16 cellular contexts compared by ENCODE assay signal in genomic region chr6:93210908-93211307, GRCh38.
A peak's percentile ranks its signal among the peaks of the same experiment; 100 is the strongest.
DNase-seq lines count a peak whose midpoint lies in the region; ATAC-seq, FAIRE-seq and TF ChIP-seq lines count a peak whose summit lies in the region.
"Had no signal": no experiment of that assay in that cellular context is flagged by ENCODE, and none has a peak within 500 bp of the region (broad histone marks: within the 10 kb centered on the region; RNA-seq: fewer than 3 reads in every experiment).

No MANE protein-coding gene starts in this region.

- no peak for TF ChIP-seq EP300 in gastroesophageal sphincter (IDR thresholded peaks at IDR 0.05)

- no peak for FAIRE-seq in RCC 7860 (lab: Jason Lieb, UNC)
- FAIRE-seq: G401.6, GM12892 had no signal

- TF ChIP-seq POLR2A in gastroesophageal sphincter (IDR thresholded peaks at IDR 0.05), result no peak

- H2AFZ ChIP-seq in neural progenitor cell (replicated peaks), result peak overlapping the region; percentile 73

- H3K9me3 ChIP-seq in gastroesophageal sphincter (no peaks in the 10 kb centered on the region), neural progenitor cell (ENCODE audit: low read depth) (no peaks in the 10 kb centered on the region)
- H3K9me3 ChIP-seq: Caco-2, HAP-1 had no signal

- H3K4me2 ChIP-seq in neural progenitor cell, result no peak overlapping the region

- ATAC-seq in WTC11 (peak; percentile 74), gastroesophageal sphincter (peak; percentile 75)
- no peak for ATAC-seq in naive thymus-derived CD8-positive, alpha-beta T cell
- ATAC-seq: CD8-positive, alpha-beta T cell had no signal

- DNase-seq in WTC11 (ENCODE audit: low spot score), result no peak
- peak; percentile 30 for DNase-seq in neural progenitor cell (ENCODE audit: low spot score)
- DNase-seq in RCC 7860 (ENCODE audit: low spot score), result no peak
- no peak for DNase-seq in coronary artery (ENCODE audit: low spot score)
- DNase-seq in naive thymus-derived CD8-positive, alpha-beta T cell, result no peak
- DNase-seq: C1 segment of cervical spinal cord; Caco-2; CD4-positive, CD25-positive, alpha-beta regulatory T cell; CD8-positive, alpha-beta T cell; DMS153; DND-41; HFFc6 had no signal

- no peaks in the 10 kb centered on the region for H3K27me3 Mint-ChIP-seq in WTC11 (ENCODE audit: low read depth)
- peaks cover 3% of the 10 kb centered on the region for H3K27me3 Mint-ChIP-seq in neural progenitor cell (ENCODE audit: insufficient read depth, low read depth)
- no peaks in the 10 kb centered on the region for H3K27me3 Mint-ChIP-seq in naive thymus-derived CD8-positive, alpha-beta T cell
- H3K27me3 Mint-ChIP-seq: CD4-positive, CD25-positive, alpha-beta regulatory T cell had no signal

- CTCF ChIA-PET in WTC11 (lab: Charles Lee), result no interaction called here

- TF ChIP-seq CTCF in WTC11 (IDR thresholded peaks at IDR 0.05) (no peak), gastroesophageal sphincter (IDR thresholded peaks at IDR 0.05) (no peak), neural progenitor cell (IDR thresholded peaks at IDR 0.05) (no peak), coronary artery (IDR thresholded peaks at IDR 0.05) (no peak)

- H3K27ac Mint-ChIP-seq in WTC11, result no peak overlapping the region
- H3K27ac Mint-ChIP-seq in neural progenitor cell, result no peak overlapping the region
- H3K27ac Mint-ChIP-seq in naive thymus-derived CD8-positive, alpha-beta T cell, result no peak overlapping the region
- H3K27ac Mint-ChIP-seq: CD4-positive, CD25-positive, alpha-beta regulatory T cell; CD8-positive, alpha-beta T cell; HFFc6 had no signal

- H3K4me3 ChIP-seq in gastroesophageal sphincter (no peak overlapping the region), neural progenitor cell (no peak overlapping the region), coronary artery (no peak overlapping the region)
- H3K4me3 ChIP-seq: HAP-1 had no signal

- H3K36me3 ChIP-seq in gastroesophageal sphincter, result no peaks in the 10 kb centered on the region
- H3K36me3 ChIP-seq in neural progenitor cell, result peaks cover 9% of the 10 kb centered on the region
- H3K36me3 ChIP-seq: HAP-1 had no signal

- POLR2A ChIA-PET in WTC11 (lab: Charles Lee), result no interaction called here
- POLR2A ChIA-PET in naive thymus-derived CD8-positive, alpha-beta T cell (lab: Charles Lee), result no interaction called here

- H3K9me3 Mint-ChIP-seq in WTC11, result peaks cover 20% of the 10 kb centered on the region
- peaks cover 7% of the 10 kb centered on the region for H3K9me3 Mint-ChIP-seq in neural progenitor cell
- peaks cover 3 to 30% (median 8%) of the 10 kb centered on the region in 9 donors for H3K9me3 Mint-ChIP-seq in naive thymus-derived CD8-positive, alpha-beta T cell

- H3K27me3 ChIP-seq in gastroesophageal sphincter (no peaks in the 10 kb centered on the region), neural progenitor cell (no peaks in the 10 kb centered on the region)

- H3K79me2 ChIP-seq in neural progenitor cell (ENCODE audit: low read depth), result no peaks in the 10 kb centered on the region

- no peak overlapping the region for H3K4me3 Mint-ChIP-seq in WTC11
- H3K4me3 Mint-ChIP-seq in neural progenitor cell, result no peak overlapping the region
- H3K4me3 Mint-ChIP-seq in naive thymus-derived CD8-positive, alpha-beta T cell, result no peak overlapping the region
- H3K4me3 Mint-ChIP-seq: CD4-positive, CD25-positive, alpha-beta regulatory T cell; CD8-positive, alpha-beta T cell; HFFc6 had no signal

- H3K36me3 Mint-ChIP-seq in WTC11 (peaks cover 2% of the 10 kb centered on the region; the same call in 1 of the 2 replicates), neural progenitor cell (no peaks in the 10 kb centered on the region)
- peaks cover 0 to 6% (median 0%) of the 10 kb centered on the region in 3 donors for H3K36me3 Mint-ChIP-seq in naive thymus-derived CD8-positive, alpha-beta T cell
- H3K36me3 Mint-ChIP-seq: CD4-positive, CD25-positive, alpha-beta regulatory T cell; CD8-positive, alpha-beta T cell had no signal

- H3K27ac ChIP-seq in gastroesophageal sphincter, result peak overlapping the region; percentile 59 to 74 (median 68)
- no peak overlapping the region for H3K27ac ChIP-seq in neural progenitor cell
- no peak overlapping the region for H3K27ac ChIP-seq in coronary artery

- H4K20me1 ChIP-seq in neural progenitor cell (ENCODE audit: low read depth), result no peaks in the 10 kb centered on the region

- peaks cover 0 to 23% (median 3%) of the 10 kb centered on the region in 3 donors for H3K4me1 ChIP-seq in gastroesophageal sphincter
- H3K4me1 ChIP-seq in neural progenitor cell, result peaks cover 7% of the 10 kb centered on the region
- H3K4me1 ChIP-seq: Caco-2, HAP-1 had no signal

- no peaks in the 10 kb centered on the region for H3F3A ChIP-seq in neural progenitor cell (ENCODE audit: low read depth)

- H3K4me1 Mint-ChIP-seq in WTC11 (peaks cover 10% of the 10 kb centered on the region), neural progenitor cell (peaks cover 4% of the 10 kb centered on the region)
- H3K4me1 Mint-ChIP-seq in naive thymus-derived CD8-positive, alpha-beta T cell, result no peaks in the 10 kb centered on the region

- H3K9ac ChIP-seq in neural progenitor cell, result no peak overlapping the region

TF ChIP-seq in WTC11, 78 proteins besides CTCF, POLR2A, EP300 and RAD21 (continues in another document):
- TF ChIP-seq TEAD4 (CRISPR knock-in tag; IDR thresholded peaks at IDR 0.05) (no peak), ZNF121 (CRISPR knock-in tag; IDR thresholded peaks at IDR 0.05) (no peak), IRF2 (CRISPR knock-in tag; IDR thresholded peaks at IDR 0.05; ENCODE audit: borderline replicate concordance, low read depth) (no peak), ZSCAN18 (CRISPR knock-in tag; IDR thresholded peaks at IDR 0.05) (no peak), SMAD4 (CRISPR knock-in tag; IDR thresholded peaks at IDR 0.05) (no peak), ZNF532 (CRISPR knock-in tag; IDR thresholded peaks at IDR 0.05; ENCODE audit: borderline replicate concordance) (no peak), SP1 (CRISPR knock-in tag; conservative IDR thresholded peaks at IDR 0.05) (no peak), USF1 (CRISPR knock-in tag; IDR thresholded peaks at IDR 0.05) (no peak), MXD4 (CRISPR knock-in tag; IDR thresholded peaks at IDR 0.05; ENCODE audit: borderline replicate concordance) (no peak)
- TF ChIP-seq, protein P1, sequence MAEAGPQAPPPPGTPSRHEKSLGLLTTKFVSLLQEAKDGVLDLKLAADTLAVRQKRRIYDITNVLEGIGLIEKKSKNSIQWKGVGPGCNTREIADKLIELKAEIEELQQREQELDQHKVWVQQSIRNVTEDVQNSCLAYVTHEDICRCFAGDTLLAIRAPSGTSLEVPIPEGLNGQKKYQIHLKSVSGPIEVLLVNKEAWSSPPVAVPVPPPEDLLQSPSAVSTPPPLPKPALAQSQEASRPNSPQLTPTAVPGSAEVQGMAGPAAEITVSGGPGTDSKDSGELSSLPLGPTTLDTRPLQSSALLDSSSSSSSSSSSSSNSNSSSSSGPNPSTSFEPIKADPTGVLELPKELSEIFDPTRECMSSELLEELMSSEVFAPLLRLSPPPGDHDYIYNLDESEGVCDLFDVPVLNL (CRISPR knock-in tag; IDR thresholded peaks at IDR 0.05; ENCODE audit: borderline replicate concordance, low read depth), result no peak
- TF ChIP-seq, protein P2, sequence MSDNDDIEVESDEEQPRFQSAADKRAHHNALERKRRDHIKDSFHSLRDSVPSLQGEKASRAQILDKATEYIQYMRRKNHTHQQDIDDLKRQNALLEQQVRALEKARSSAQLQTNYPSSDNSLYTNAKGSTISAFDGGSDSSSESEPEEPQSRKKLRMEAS (CRISPR knock-in tag; IDR thresholded peaks at IDR 0.05), result no peak

Comparison
In these comparisons a context has a peak if more than half of its experiments do, and no peak if none do; other contexts are left out.
1. ATAC-seq: peak in WTC11 (single experiment) and gastroesophageal sphincter (single experiment); none in naive thymus-derived CD8-positive, alpha-beta T cell (0 of 2).
2. H3K27ac ChIP-seq: peak in gastroesophageal sphincter (4 of 4); none in neural progenitor cell (single experiment) and coronary artery (0 of 2).